ENCODE assay signal across 20 cellular contexts in genomic region chr4:83922419-83922818, GRCh38.
A peak's percentile ranks its signal among the peaks of the same experiment; 100 is the strongest.
DNase-seq lines count a peak whose midpoint lies in the region; ATAC-seq and TF ChIP-seq lines count a peak whose summit lies in the region.
"Had no signal": no experiment of that assay in that cellular context is flagged by ENCODE, and none has a peak within 500 bp of the region (broad histone marks: within the 10 kb centered on the region; RNA-seq: fewer than 3 reads in every experiment).

No MANE protein-coding gene starts in this region.

- H3K4me1 Mint-ChIP-seq in WTC11: peaks cover 44% of the 10 kb centered on the region
- H3K4me1 Mint-ChIP-seq: B cell had no signal

- H3K27me3 ChIP-seq in HAP-1 (ENCODE audit: low read depth) (no peaks in the 10 kb centered on the region), iPS DF 6.9 (ENCODE audit: control insufficient read depth, insufficient read depth, low read length) (no peaks in the 10 kb centered on the region), smooth muscle cell (ENCODE audit: low read depth) (no peaks in the 10 kb centered on the region)

- H3K4me3 Mint-ChIP-seq in WTC11: no peak overlapping the region
- H3K4me3 Mint-ChIP-seq: B cell; T-helper 1 cell treated with Interleukin-12 subunit alpha and Interleukin-12 subunit beta and Interleukin-4 antibody, amounts not matched to agents 30 μg/mL and 1 μg/mL, for 36 hours had no signal

- TF ChIP-seq CTCF in WTC11 (IDR thresholded peaks at IDR 0.05) (no peak), smooth muscle cell (IDR thresholded peaks at IDR 0.05; ENCODE audit: borderline replicate concordance, insufficient read depth, poor library complexity, severe bottlenecking) (no peak)

- no peak overlapping the region for H3K4me3 ChIP-seq in HAP-1
- no peak overlapping the region for H3K4me3 ChIP-seq in iPS DF 6.9 (ENCODE audit: low read length)
- H3K4me3 ChIP-seq in smooth muscle cell: no peak overlapping the region

- H3K79me2 ChIP-seq in smooth muscle cell (ENCODE audit: low read depth): no peaks in the 10 kb centered on the region

- DNase-seq in ELF-1 (ENCODE audit: low read depth, low spot score): peak; percentile 32
- peak; percentile 64 to 91 for DNase-seq in HAP-1 (ENCODE audit: low spot score in 2 of 2)
- DNase-seq in WTC11 (ENCODE audit: low spot score): no peak
- peak; percentile 45 for DNase-seq in iPS DF 6.9 (ENCODE audit: low read depth, low spot score)
- DNase-seq in NCI-H2029 (lab: John Stamatoyannopoulos, UW): no peak
- DNase-seq in NCI-H2081 treated with DMSO at 0.1 percent for 48 hours (lab: John Stamatoyannopoulos, UW): no peak
- no peak for DNase-seq in smooth muscle cell (lab: John Stamatoyannopoulos, UW; ENCODE audit: unreplicated experiment)
- DNase-seq: DMS53, GF-D8, HCEC 1CT, IMR-90, NCI-H1105, NCI-H1694, NCI-H226, NCI-H510A treated with DMSO at 0.1 percent for 48 hours, PC-3, Right ventricle myocardium superior had no signal

- ATAC-seq in WTC11: peak; percentile 87
- ATAC-seq: PC-3 had no signal

- no peak overlapping the region for H2AFZ ChIP-seq in smooth muscle cell (ENCODE audit: low read depth)

- H3K27ac ChIP-seq in iPS DF 6.9 (ENCODE audit: low read length) (no peak overlapping the region), smooth muscle cell (ENCODE audit: low read depth) (no peak overlapping the region)
- H3K27ac ChIP-seq: KMS-11 had no signal

- H3K27ac Mint-ChIP-seq in WTC11: no peak overlapping the region
- H3K27ac Mint-ChIP-seq: B cell; T-helper 1 cell treated with Interleukin-12 subunit alpha and Interleukin-12 subunit beta and Interleukin-4 antibody, amounts not matched to agents 30 μg/mL and 1 μg/mL, for 36 hours had no signal

- WGBS in iPS DF 6.9 (ENCODE audit: insufficient coverage, insufficient read length): no CpG with 5 or more reads among the region's 1 CpG
- WGBS in smooth muscle cell (ENCODE audit: low lambda C conversion rate): 20% methylated on average over 1 of the region's 1 CpG

- H3F3A ChIP-seq in smooth muscle cell (ENCODE audit: low read depth): no peaks in the 10 kb centered on the region

- peaks cover 2% of the 10 kb centered on the region for H3K9me3 Mint-ChIP-seq in WTC11
- H3K9me3 Mint-ChIP-seq: T-helper 1 cell treated with Interleukin-12 subunit alpha and Interleukin-12 subunit beta and Interleukin-4 antibody, amounts not matched to agents 30 μg/mL and 1 μg/mL, for 36 hours had no signal

- no peak overlapping the region for H3K4me2 ChIP-seq in smooth muscle cell
- H3K4me2 ChIP-seq: KMS-11 had no signal

- POLR2A ChIA-PET in WTC11 (lab: Charles Lee): no interaction called here

- H3K27me3 Mint-ChIP-seq in WTC11 (ENCODE audit: low read depth): peaks cover 58% of the 10 kb centered on the region
- H3K27me3 Mint-ChIP-seq: B cell had no signal

- CTCF ChIA-PET in WTC11 (lab: Charles Lee): interaction anchor here (1.0 kb wide), 1 partner anchor 529 kb away, joined by 3 read pairs; no protein-coding TSS in a partner anchor

- 0 out of 2 replicates have a peak, but pooled peaks cover 1% of the 10 kb centered on the region for H3K36me3 Mint-ChIP-seq in WTC11

- H3K9me3 ChIP-seq in HAP-1 (no peaks in the 10 kb centered on the region), iPS DF 6.9 (ENCODE audit: control insufficient read depth, insufficient read depth, low read length) (no peaks in the 10 kb centered on the region), smooth muscle cell (replicated peaks; ENCODE audit: low read depth) (no peaks in the 10 kb centered on the region)

- H3K9ac ChIP-seq in smooth muscle cell (ENCODE audit: low read depth): no peak overlapping the region
- H3K9ac ChIP-seq: KMS-11 had no signal

- H4K20me1 ChIP-seq in smooth muscle cell (ENCODE audit: low read depth): no peaks in the 10 kb centered on the region

- no peaks in the 10 kb centered on the region for H3K36me3 ChIP-seq in HAP-1 (replicated peaks)
- no peaks in the 10 kb centered on the region for H3K36me3 ChIP-seq in iPS DF 6.9 (ENCODE audit: control insufficient read depth, insufficient read depth, low read length)
- no peaks in the 10 kb centered on the region for H3K36me3 ChIP-seq in smooth muscle cell (ENCODE audit: low read depth)

- peaks cover 41% of the 10 kb centered on the region for H3K4me1 ChIP-seq in HAP-1
- no peaks in the 10 kb centered on the region; the same call in 1 of the 2 replicates for H3K4me1 ChIP-seq in iPS DF 6.9 (ENCODE audit: control insufficient read depth, insufficient read depth, low read length)
- no peaks in the 10 kb centered on the region for H3K4me1 ChIP-seq in smooth muscle cell (ENCODE audit: low read depth)

- in situ Hi-C loops in HAP-1 (cut with MboI; ENCODE audit: low sequenced_read_pairs): no loop called here

TF ChIP-seq in WTC11, 78 proteins besides CTCF, POLR2A, EP300 and RAD21:
- TF ChIP-seq EMX1 (CRISPR knock-in tag; IDR thresholded peaks at IDR 0.05) (no peak), TEAD1 (CRISPR knock-in tag; IDR thresholded peaks at IDR 0.05) (0 out of 2 replicates have a peak, but pooled peaks have one; percentile 40), ZMAT4 (CRISPR knock-in tag; IDR thresholded peaks at IDR 0.05) (peak; percentile 89; the same call in 1 of the 2 replicates), AR (CRISPR knock-in tag; IDR thresholded peaks at IDR 0.05) (no peak), FOXK1 (CRISPR knock-in tag; IDR thresholded peaks at IDR 0.05) (0 out of 2 replicates have a peak, but pooled peaks have one; percentile 28)

Comparison
In these comparisons a context has a peak if more than half of its experiments do, and no peak if none do; other contexts are left out.
1. DNase-seq: peak in ELF-1 (single experiment), HAP-1 (2 of 2) and iPS DF 6.9 (single experiment); none in WTC11 (single experiment), NCI-H2029 (single experiment), NCI-H2081 treated with DMSO at 0.1 percent for 48 hours (single experiment) and smooth muscle cell (single experiment).